Comparison of ENCODE assay signal across 19 cellular contexts in the genomic region with DNA sequence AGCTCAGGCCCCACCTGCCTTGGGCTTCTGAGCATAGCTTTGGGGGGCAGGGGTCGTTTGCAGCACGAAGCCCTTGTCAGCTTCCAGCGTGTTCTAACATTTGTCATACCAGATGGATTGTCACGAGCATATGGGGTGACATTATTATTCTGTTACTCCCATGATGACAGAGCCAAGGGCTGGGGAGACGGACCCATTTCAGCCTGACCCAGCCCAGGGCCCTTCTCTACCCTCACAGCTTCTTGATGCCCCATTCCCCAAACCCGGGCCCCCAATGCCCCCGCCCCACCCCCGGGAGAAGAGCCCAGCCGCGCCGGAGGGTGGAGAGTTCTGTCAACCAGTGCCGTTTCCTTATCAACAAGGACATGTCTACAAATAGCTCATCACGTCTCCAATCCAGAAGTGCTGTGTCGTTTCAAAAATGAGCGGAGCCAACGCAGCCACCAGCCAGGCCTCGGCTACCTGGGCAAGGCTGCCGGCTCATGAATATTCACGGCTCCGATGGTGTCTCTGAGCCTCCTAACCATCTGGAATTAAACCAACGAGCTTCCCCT. TPM values are rescaled to one million over a fixed set of nuclear protein-coding genes. Genes with fewer than 3 reads are reported as not detected.
A peak's percentile ranks its signal among the peaks of the same experiment; 100 is the strongest.
DNase-seq lines count a peak whose midpoint lies in the region; ATAC-seq and TF ChIP-seq lines count a peak whose summit lies in the region.
"Had no signal": no experiment of that assay in that cellular context is flagged by ENCODE, and none has a peak within 500 bp of the region (broad histone marks: within the 10 kb centered on the region; RNA-seq: fewer than 3 reads in every experiment).

No MANE protein-coding gene starts in this region.

- H3F3A ChIP-seq in smooth muscle cell (ENCODE audit: low read depth): no peaks in the 10 kb centered on the region

- no peaks in the 10 kb centered on the region for H3K79me2 ChIP-seq in smooth muscle cell (ENCODE audit: low read depth)

- peaks cover 0 to 77% (median 0%) of the 10 kb centered on the region in 11 experiments; a peak in 10 of 22 replicates for H4K20me1 ChIP-seq in BLaER1 treated with 17β-estradiol and CSF1 and Interleukin-3, amounts not matched to agents 10 nM and 100 nM
- no peaks in the 10 kb centered on the region for H4K20me1 ChIP-seq in smooth muscle cell (ENCODE audit: low read depth)

- WGBS in smooth muscle cell (ENCODE audit: low lambda C conversion rate): 75% methylated on average over 20 of the region's 21 CpGs

- peaks cover 0 to 30% (median 16%) of the 10 kb centered on the region in 10 experiments; a peak in 14 of 20 replicates for H3K4me1 ChIP-seq in BLaER1 treated with 17β-estradiol and CSF1 and Interleukin-3, amounts not matched to agents 10 nM and 100 nM
- peaks cover 7% of the 10 kb centered on the region for H3K4me1 ChIP-seq in smooth muscle cell (ENCODE audit: low read depth)

- peak; percentile 49 for DNase-seq in Ammon's horn (ENCODE audit: low spot score)
- DNase-seq in NCI-H526 treated with DMSO at 0.1 percent for 48 hours (lab: John Stamatoyannopoulos, UW): peak; percentile 11
- no peak for DNase-seq in left cardiac atrium
- no peak for DNase-seq in smooth muscle cell (lab: John Stamatoyannopoulos, UW; ENCODE audit: unreplicated experiment)
- DNase-seq in NCI-H1417 treated with DMSO at 0.1 percent for 48 hours (lab: John Stamatoyannopoulos, UW): no peak
- DNase-seq: ACHN; AML-193; CD4-positive, alpha-beta T cell; NCI-H1105 treated with DMSO at 0.1 percent for 48 hours; NCI-H2081; NCI-H446 treated with DMSO at 0.1 percent for 48 hours; NCI-H82; SHP77 treated with DMSO at 0.1 percent for 48 hours had no signal

- ATAC-seq in left cardiac atrium (peak; percentile 51 to 63), GM19467 (IDR thresholded peaks at IDR 0.05; ENCODE audit: unreplicated experiment) (no peak)
- ATAC-seq: HCT116, Panc1 had no signal

- intact Hi-C loops in left cardiac atrium (cut with DNase I): loop anchor here in 1 of 2 donors (2.0 kb wide), 1 partner anchor 50 kb away; no protein-coding TSS in a partner anchor

- no peaks in the 10 kb centered on the region for H3K36me3 ChIP-seq in BLaER1 treated with 17β-estradiol and CSF1 and Interleukin-3, amounts not matched to agents 10 nM and 100 nM
- no peaks in the 10 kb centered on the region for H3K36me3 ChIP-seq in smooth muscle cell (ENCODE audit: low read depth)

- peaks cover 39 to 47% (median 43%) of the 10 kb centered on the region in 11 experiments for H3K27me3 ChIP-seq in BLaER1 treated with 17β-estradiol and CSF1 and Interleukin-3, amounts not matched to agents 10 nM and 100 nM
- peaks cover 4% of the 10 kb centered on the region for H3K27me3 ChIP-seq in smooth muscle cell (ENCODE audit: low read depth)

- no peak overlapping the region for H3K9ac ChIP-seq in BLaER1 treated with 17β-estradiol and CSF1 and Interleukin-3, amounts not matched to agents 10 nM and 100 nM
- no peak overlapping the region for H3K9ac ChIP-seq in smooth muscle cell (ENCODE audit: low read depth)

- H3K4me2 ChIP-seq in BLaER1 treated with 17β-estradiol and CSF1 and Interleukin-3, amounts not matched to agents 10 nM and 100 nM: peak overlapping the region in 7 of 11 experiments; percentile 5 to 43 (median 18); a peak in 9 of 22 replicates
- no peak overlapping the region for H3K4me2 ChIP-seq in smooth muscle cell

- H3K4me3 ChIP-seq in BLaER1 treated with 17β-estradiol and CSF1 and Interleukin-3, amounts not matched to agents 10 nM and 100 nM: no peak overlapping the region
- H3K4me3 ChIP-seq in smooth muscle cell: no peak overlapping the region

- no peak overlapping the region for H3K27ac ChIP-seq in BLaER1 treated with 17β-estradiol and CSF1 and Interleukin-3, amounts not matched to agents 10 nM and 100 nM
- H3K27ac ChIP-seq in smooth muscle cell (ENCODE audit: low read depth): no peak overlapping the region
- H3K27ac ChIP-seq: HL-60 had no signal

- H3K9me3 ChIP-seq in BLaER1 treated with 17β-estradiol and CSF1 and Interleukin-3, amounts not matched to agents 10 nM and 100 nM (replicated peaks in 1 of 11): no peaks in the 10 kb centered on the region
- H3K9me3 ChIP-seq in smooth muscle cell (replicated peaks; ENCODE audit: low read depth): no peaks in the 10 kb centered on the region

- no peak for TF ChIP-seq CTCF in smooth muscle cell (IDR thresholded peaks at IDR 0.05; ENCODE audit: borderline replicate concordance, insufficient read depth, poor library complexity, severe bottlenecking)

- no peak overlapping the region for H2AFZ ChIP-seq in smooth muscle cell (ENCODE audit: low read depth)

RNA-seq across cellular contexts. Expression of a gene that starts 9.6 kb away (rescaled TPM):
- total RNA-seq in left cardiac atrium (under 1 TPM; 0.06 to 0.31 TPM), smooth muscle cell (not detected in 2 replicates)
- 0.03 and 0.17 TPM in 2 replicates for polyA plus RNA-seq in smooth muscle cell
- total RNA-seq: CD4-positive, alpha-beta T cell had no signal
- polyA plus RNA-seq: IgD-negative memory B cell had no signal

Comparison
In these comparisons a context has a peak if more than half of its experiments do, and no peak if none do; other contexts are left out.
1. DNase-seq: peak in Ammon's horn (single experiment) and NCI-H526 treated with DMSO at 0.1 percent for 48 hours (single experiment); none in left cardiac atrium (single experiment), smooth muscle cell (single experiment) and NCI-H1417 treated with DMSO at 0.1 percent for 48 hours (single experiment).